Comparison of ENCODE assay signal across 22 cellular contexts in the genomic region with DNA sequence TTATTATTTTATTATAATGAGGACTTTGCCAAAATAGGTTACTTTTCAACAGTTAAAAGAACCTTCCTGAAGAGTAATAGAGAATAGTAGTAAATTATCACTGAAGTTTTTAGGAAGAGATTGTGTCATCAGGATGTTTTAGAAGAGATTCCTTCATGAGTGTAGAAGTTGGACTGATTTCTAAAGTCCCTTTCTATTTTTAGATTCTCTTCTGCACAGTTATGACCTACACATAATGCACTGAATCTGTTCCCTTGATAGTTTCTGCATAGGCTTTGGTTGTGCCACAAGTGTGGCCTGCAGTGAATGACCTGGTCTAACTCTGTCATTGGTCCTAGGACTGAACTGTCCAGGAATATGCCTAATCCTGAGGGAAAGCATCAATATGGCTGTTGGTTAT. TPM values are rescaled to one million over a fixed set of nuclear protein-coding genes. Genes with fewer than 3 reads are reported as not detected.
"Had no signal": no experiment of that assay in that cellular context is flagged by ENCODE, and none has a peak within 500 bp of the region (broad histone marks: within the 10 kb centered on the region; RNA-seq: fewer than 3 reads in every experiment).

No MANE protein-coding gene starts in this region.

- FAIRE-seq: islet of Langerhans, urothelium cell line had no signal

- H3K4me1 ChIP-seq: lower lobe of right lung had no signal

- H3K27me3 ChIP-seq: tibial artery had no signal

- H3K4me3 ChIP-seq: lower lobe of right lung, tibial artery had no signal

- H3K27ac Mint-ChIP-seq: activated CD4-positive, alpha-beta T cell treated with anti-CD3 and anti-CD28 coated beads, Interleukin-2, amount 10 ng/mL, durations not matched to agents 7 days and 5 days; activated CD8-positive, alpha-beta T cell treated with anti-CD3 and anti-CD28 coated beads, Interleukin-2, amount 10 ng/mL, durations not matched to agents 7 days and 5 days; activated naive CD4-positive, alpha-beta T cell treated with anti-CD3 and anti-CD28 coated beads, Interleukin-2, amount 10 ng/mL, durations not matched to agents 7 days and 5 days; activated naive CD8-positive, alpha-beta T cell treated with anti-CD3 and anti-CD28 coated beads, Interleukin-2, amount 50 U/mL, for 24 hours; activated T-cell treated with anti-CD3 and anti-CD28 coated beads, Interleukin-2, amount 50 U/mL, for 24 hours; dendritic cell treated with granulocyte-macrophage colony-stimulating factor and Interleukin-4, amounts not matched to agents 40 ng/mL and 50 ng/mL, for 4 days had no signal

- H3K4me1 Mint-ChIP-seq: activated naive CD8-positive, alpha-beta T cell treated with anti-CD3 and anti-CD28 coated beads, Interleukin-2, amount 50 U/mL, for 24 hours had no signal

- DNase-seq: activated CD4-positive, alpha-beta T cell treated with anti-CD3 and anti-CD28 coated beads, Interleukin-2, amount 10 ng/mL, durations not matched to agents 7 days and 5 days; activated CD8-positive, alpha-beta T cell treated with anti-CD3 and anti-CD28 coated beads, Interleukin-2, amount 10 ng/mL, durations not matched to agents 7 days and 5 days; activated naive CD4-positive, alpha-beta T cell treated with anti-CD3 and anti-CD28 coated beads, Interleukin-2, amount 10 ng/mL, durations not matched to agents 7 days and 5 days; activated naive CD8-positive, alpha-beta T cell treated with anti-CD3 and anti-CD28 coated beads, Interleukin-2, amount 50 U/mL, for 24 hours; activated T-cell treated with anti-CD3 and anti-CD28 coated beads, Interleukin-2, amount 50 U/mL, for 24 hours; aorta; effector memory CD4-positive, alpha-beta T cell; foreskin melanocyte; glutamatergic neuron; hippocampal formation; left cardiac atrium; lower lobe of right lung; retina; stimulated activated CD4-positive, alpha-beta T cell treated with anti-CD3 and anti-CD28 coated beads, Interleukin-12 subunit alpha, Interleukin-12 subunit beta, amount 100 ng/mL, for 4 hours; stimulated activated CD4-positive, alpha-beta T cell treated with anti-CD3 and anti-CD28 coated beads, Interleukin-1b, Interleukin-23, amount 100 ng/mL, for 48 hours; stimulated activated CD8-positive, alpha-beta memory T cell treated with anti-CD3 and anti-CD28 coated beads, Interleukin-4, amount 100 ng/mL, for 48 hours; stimulated activated naive CD4-positive, alpha-beta T cell treated with Interleukin-2 at 50 U/mL for 16 hours; substantia nigra; tibial artery had no signal

- H3K9me3 ChIP-seq: lower lobe of right lung, tibial artery had no signal

- H3K4me3 Mint-ChIP-seq: activated CD4-positive, alpha-beta T cell treated with anti-CD3 and anti-CD28 coated beads, Interleukin-2, amount 10 ng/mL, durations not matched to agents 7 days and 5 days; activated CD8-positive, alpha-beta T cell treated with anti-CD3 and anti-CD28 coated beads, Interleukin-2, amount 10 ng/mL, durations not matched to agents 7 days and 5 days; activated naive CD4-positive, alpha-beta T cell treated with anti-CD3 and anti-CD28 coated beads, Interleukin-2, amount 10 ng/mL, durations not matched to agents 7 days and 5 days; activated naive CD8-positive, alpha-beta T cell treated with anti-CD3 and anti-CD28 coated beads, Interleukin-2, amount 50 U/mL, for 24 hours; activated T-cell treated with anti-CD3 and anti-CD28 coated beads, Interleukin-2, amount 50 U/mL, for 24 hours; dendritic cell treated with granulocyte-macrophage colony-stimulating factor and Interleukin-4, amounts not matched to agents 40 ng/mL and 50 ng/mL, for 4 days had no signal

- H3K9me3 Mint-ChIP-seq: activated CD4-positive, alpha-beta T cell treated with anti-CD3 and anti-CD28 coated beads, Interleukin-2, amount 10 ng/mL, durations not matched to agents 7 days and 5 days; activated naive CD4-positive, alpha-beta T cell treated with anti-CD3 and anti-CD28 coated beads, Interleukin-2, amount 10 ng/mL, durations not matched to agents 7 days and 5 days; activated naive CD8-positive, alpha-beta T cell treated with anti-CD3 and anti-CD28 coated beads, Interleukin-2, amount 50 U/mL, for 24 hours; activated T-cell treated with anti-CD3 and anti-CD28 coated beads, Interleukin-2, amount 50 U/mL, for 24 hours; dendritic cell treated with granulocyte-macrophage colony-stimulating factor and Interleukin-4, amounts not matched to agents 40 ng/mL and 50 ng/mL, for 4 days had no signal

- H3K27ac ChIP-seq: lower lobe of right lung, tibial artery had no signal

- H3K27me3 Mint-ChIP-seq: activated CD4-positive, alpha-beta T cell treated with anti-CD3 and anti-CD28 coated beads, Interleukin-2, amount 10 ng/mL, durations not matched to agents 7 days and 5 days; activated naive CD4-positive, alpha-beta T cell treated with anti-CD3 and anti-CD28 coated beads, Interleukin-2, amount 10 ng/mL, durations not matched to agents 7 days and 5 days; activated naive CD8-positive, alpha-beta T cell treated with anti-CD3 and anti-CD28 coated beads, Interleukin-2, amount 50 U/mL, for 24 hours; activated T-cell treated with anti-CD3 and anti-CD28 coated beads, Interleukin-2, amount 50 U/mL, for 24 hours; dendritic cell treated with granulocyte-macrophage colony-stimulating factor and Interleukin-4, amounts not matched to agents 40 ng/mL and 50 ng/mL, for 4 days had no signal

- ATAC-seq: activated CD8-positive, alpha-beta T cell treated with anti-CD3 and anti-CD28 coated beads, Interleukin-2, amount 10 ng/mL, durations not matched to agents 7 days and 5 days; activated naive CD8-positive, alpha-beta T cell treated with anti-CD3 and anti-CD28 coated beads, Interleukin-2, amount 50 U/mL, for 24 hours; left cardiac atrium; lower lobe of right lung had no signal

RNA-seq across cellular contexts. Expression of a gene that starts 55.2 kb away (rescaled TPM):
- total RNA-seq: activated CD4-positive, alpha-beta T cell treated with anti-CD3 and anti-CD28 coated beads, Interleukin-2, amount 10 ng/mL, durations not matched to agents 7 days and 5 days; activated CD8-positive, alpha-beta T cell treated with anti-CD3 and anti-CD28 coated beads, Interleukin-2, amount 10 ng/mL, durations not matched to agents 7 days and 5 days had no signal
